ENCODE assay signal across 20 cellular contexts in genomic region chr4:105281016-105281415, GRCh38.
DNase-seq lines count a peak whose midpoint lies in the region; ATAC-seq and TF ChIP-seq lines count a peak whose summit lies in the region.
"Had no signal": no experiment of that assay in that cellular context is flagged by ENCODE, and none has a peak within 500 bp of the region (broad histone marks: within the 10 kb centered on the region; RNA-seq: fewer than 3 reads in every experiment).

No MANE protein-coding gene starts in this region.

- DNase-seq in AG04450 (ENCODE audit: low read depth, low spot score) (no peak), GM23248 (no peak), esophagus muscularis mucosa (ENCODE audit: extremely low spot score) (no peak), neuronal stem cell (ENCODE audit: low spot score) (no peak), mesendoderm (no peak), GM23338 (ENCODE audit: low spot score) (no peak)
- no peak for DNase-seq in stimulated activated naive B cell treated with anti-CD40 and anti-IgM and Interleukin-4, amounts not matched to agents 10 μg/mL and 1 μg/mL and 100 μg/mL, for 72 hours
- DNase-seq: activated T-cell treated with anti-CD3 and anti-CD28 coated beads, Interleukin-2, amount 50 U/mL, for 4 hours; adrenal gland; NCI-H1048; NK-92 treated with Interleukin-12 subunit alpha and Interleukin-12 subunit beta, amount 100 ng/mL, for 24 hours; stimulated activated CD8-positive, alpha-beta memory T cell treated with anti-CD3 and anti-CD28 coated beads, Interleukin-4, amount 100 ng/mL, for 48 hours had no signal

- no peaks in the 10 kb centered on the region for H3K27me3 Mint-ChIP-seq in GM23338 (ENCODE audit: insufficient read depth, low read depth, poor library complexity)
- H3K27me3 Mint-ChIP-seq in stimulated activated naive B cell treated with anti-CD40 and anti-IgM and Interleukin-4, amounts not matched to agents 10 μg/mL and 1 μg/mL and 100 μg/mL, for 72 hours, result no peaks in the 10 kb centered on the region
- H3K27me3 Mint-ChIP-seq: IgD-negative memory B cell had no signal

- H2BK5ac ChIP-seq in neuronal stem cell (ENCODE audit: low read length) (no peak overlapping the region), mesendoderm (ENCODE audit: low read length) (no peak overlapping the region)

- H4K5ac ChIP-seq in mesendoderm (ENCODE audit: low read length), result no peak overlapping the region

- H3K27ac ChIP-seq in AG04450 (ENCODE audit: low read depth, low read length), result peak overlapping the region; percentile 94
- H3K27ac ChIP-seq in GM23248, result peak overlapping the region; percentile 67
- peak overlapping the region in 3 of 4 donors; percentile 17 to 40 (median 20) for H3K27ac ChIP-seq in esophagus muscularis mucosa (replicated peaks in 1 of 4)
- H3K27ac ChIP-seq in neuronal stem cell (replicated peaks; ENCODE audit: low read length), result no peak overlapping the region
- H3K27ac ChIP-seq in mesendoderm (ENCODE audit: low read depth, low read length), result no peak overlapping the region
- no peak overlapping the region for H3K27ac ChIP-seq in GM23338 (ENCODE audit: low read depth)
- H3K27ac ChIP-seq: adrenal gland, C4-2B, hepatocyte, neural progenitor cell, right atrium auricular region, tibial nerve had no signal

- no peaks in the 10 kb centered on the region for H3K9me2 ChIP-seq in GM23248 (ENCODE audit: insufficient read depth)
- no peaks in the 10 kb centered on the region for H3K9me2 ChIP-seq in GM23338 (ENCODE audit: insufficient read depth)

- TF ChIP-seq CTCF in AG04450 (IDR thresholded peaks at IDR 0.05; ENCODE audit: low read depth, low read length) (no peak), esophagus muscularis mucosa (IDR thresholded peaks at IDR 0.05) (no peak), GM23338 (conservative IDR thresholded peaks at IDR 0.05; ENCODE audit: low read depth in 2 of 2) (no peak)

- peaks cover 2% of the 10 kb centered on the region; the same call in 2 of the 3 replicates for H3K4me1 Mint-ChIP-seq in GM23338
- H3K4me1 Mint-ChIP-seq in stimulated activated naive B cell treated with anti-CD40 and anti-IgM and Interleukin-4, amounts not matched to agents 10 μg/mL and 1 μg/mL and 100 μg/mL, for 72 hours, result peaks cover 3 to 6% of the 10 kb centered on the region in 2 donors
- H3K4me1 Mint-ChIP-seq: neural progenitor cell had no signal

- H3K36me3 Mint-ChIP-seq in GM23338 (ENCODE audit: low read depth), result no peaks in the 10 kb centered on the region
- H3K36me3 Mint-ChIP-seq in stimulated activated naive B cell treated with anti-CD40 and anti-IgM and Interleukin-4, amounts not matched to agents 10 μg/mL and 1 μg/mL and 100 μg/mL, for 72 hours, result peaks cover 10 to 11% of the 10 kb centered on the region in 2 donors

- no peak for TF ChIP-seq EP300 in esophagus muscularis mucosa (IDR thresholded peaks at IDR 0.05)

- H3K18ac ChIP-seq in neuronal stem cell (ENCODE audit: low read length), result peak overlapping the region; percentile 2
- no peak overlapping the region for H3K18ac ChIP-seq in mesendoderm (ENCODE audit: low read length)

- no peak overlapping the region for H2AFZ ChIP-seq in GM23248
- no peak overlapping the region for H2AFZ ChIP-seq in neuronal stem cell (ENCODE audit: low read length)
- no peak overlapping the region for H2AFZ ChIP-seq in GM23338
- H2AFZ ChIP-seq: hepatocyte, neural progenitor cell had no signal

- H3K9me3 Mint-ChIP-seq in GM23338, result no peaks in the 10 kb centered on the region
- H3K9me3 Mint-ChIP-seq in stimulated activated naive B cell treated with anti-CD40 and anti-IgM and Interleukin-4, amounts not matched to agents 10 μg/mL and 1 μg/mL and 100 μg/mL, for 72 hours, result peaks cover 0 to 2% of the 10 kb centered on the region in 2 donors
- H3K9me3 Mint-ChIP-seq: activated T-cell treated with anti-CD3 and anti-CD28 coated beads, Interleukin-2, amount 50 U/mL, for 4 hours; neural progenitor cell had no signal

- H3K4me3 Mint-ChIP-seq in GM23338, result no peak overlapping the region
- no peak overlapping the region for H3K4me3 Mint-ChIP-seq in stimulated activated naive B cell treated with anti-CD40 and anti-IgM and Interleukin-4, amounts not matched to agents 10 μg/mL and 1 μg/mL and 100 μg/mL, for 72 hours
- H3K4me3 Mint-ChIP-seq: activated T-cell treated with anti-CD3 and anti-CD28 coated beads, Interleukin-2, amount 50 U/mL, for 4 hours; IgD-negative memory B cell; neural progenitor cell had no signal

- H3K27ac Mint-ChIP-seq in GM23338, result no peak overlapping the region
- no peak overlapping the region for H3K27ac Mint-ChIP-seq in stimulated activated naive B cell treated with anti-CD40 and anti-IgM and Interleukin-4, amounts not matched to agents 10 μg/mL and 1 μg/mL and 100 μg/mL, for 72 hours
- H3K27ac Mint-ChIP-seq: neural progenitor cell had no signal

- no peaks in the 10 kb centered on the region for H3K27me3 ChIP-seq in AG04450 (ENCODE audit: control insufficient read depth, insufficient read depth, low read length)
- H3K27me3 ChIP-seq in GM23248 (replicated peaks; ENCODE audit: insufficient read depth), result no peaks in the 10 kb centered on the region
- no peaks in the 10 kb centered on the region for H3K27me3 ChIP-seq in esophagus muscularis mucosa
- no peaks in the 10 kb centered on the region for H3K27me3 ChIP-seq in neuronal stem cell (ENCODE audit: control insufficient read depth in 3 of 3, insufficient read depth in 3 of 3, low read depth in 1 of 3, low read length in 3 of 3)
- H3K27me3 ChIP-seq in mesendoderm (ENCODE audit: insufficient read depth, low read length, poor library complexity), result no peaks in the 10 kb centered on the region
- H3K27me3 ChIP-seq in GM23338 (ENCODE audit: insufficient read depth), result no peaks in the 10 kb centered on the region
- H3K27me3 ChIP-seq: adrenal gland, gastroesophageal sphincter, hepatocyte, neural progenitor cell, right atrium auricular region, tibial nerve had no signal

- H3K4me1 ChIP-seq in GM23248 (ENCODE audit: insufficient read depth), result peaks cover 18% of the 10 kb centered on the region
- H3K4me1 ChIP-seq in esophagus muscularis mucosa, result peaks cover 0 to 20% (median 13%) of the 10 kb centered on the region in 4 donors
- H3K4me1 ChIP-seq in neuronal stem cell (ENCODE audit: control insufficient read depth in 2 of 2, insufficient read depth in 1 of 2, low read depth in 1 of 2, low read length in 2 of 2), result no peaks in the 10 kb centered on the region
- no peaks in the 10 kb centered on the region for H3K4me1 ChIP-seq in mesendoderm (ENCODE audit: control insufficient read depth, low read depth, low read length)
- no peaks in the 10 kb centered on the region for H3K4me1 ChIP-seq in GM23338 (ENCODE audit: insufficient read depth)
- H3K4me1 ChIP-seq: adrenal gland, neural progenitor cell, right atrium auricular region, tibial nerve had no signal

- POLR2A ChIA-PET in AG04450 (lab: Yijun Ruan, JAX), result interaction anchor here (0.8 to 1.3 kb wide), 3 partner anchors 13 to 192 kb away, joined by 3 to 5 read pairs (median 4); no protein-coding TSS in a partner anchor

- H4K8ac ChIP-seq in neuronal stem cell (ENCODE audit: low read depth, low read length) (no peak overlapping the region), mesendoderm (ENCODE audit: low read depth, low read length) (no peak overlapping the region)

- no peaks in the 10 kb centered on the region for H3K36me3 ChIP-seq in GM23248 (ENCODE audit: low read depth)
- H3K36me3 ChIP-seq in esophagus muscularis mucosa, result peaks cover 2 to 7% (median 5%) of the 10 kb centered on the region in 4 donors
- H3K36me3 ChIP-seq in neuronal stem cell (replicated peaks in 1 of 2; ENCODE audit: control insufficient read depth in 2 of 2, insufficient read depth in 2 of 2, low read length in 2 of 2), result peaks cover 4 to 15% of the 10 kb centered on the region in 2 donors
- H3K36me3 ChIP-seq in mesendoderm (ENCODE audit: control insufficient read depth, insufficient read depth, low read length), result no peaks in the 10 kb centered on the region
- H3K36me3 ChIP-seq in GM23338 (ENCODE audit: insufficient read depth), result no peaks in the 10 kb centered on the region

- CTCF ChIA-PET in AG04450 (lab: Charles Lee), result interaction anchor here (1.1 to 1.4 kb wide), 3 partner anchors 33 to 193 kb away, joined by 4 to 6 read pairs (median 4); partner anchors contain the start of gene PPA2

- H3K79me2 ChIP-seq in GM23248 (ENCODE audit: insufficient read depth) (no peaks in the 10 kb centered on the region), mesendoderm (ENCODE audit: control insufficient read depth, insufficient read depth, low read length) (no peaks in the 10 kb centered on the region), GM23338 (replicated peaks; ENCODE audit: insufficient read depth) (no peaks in the 10 kb centered on the region)
- H3K79me2 ChIP-seq: hepatocyte had no signal

- no peak overlapping the region for H3K23ac ChIP-seq in neuronal stem cell (ENCODE audit: low read depth, low read length, poor library complexity)
- no peak overlapping the region for H3K23ac ChIP-seq in mesendoderm (ENCODE audit: low read length)

- in situ Hi-C loops in GM23248 (cut with MboI), result no loop called here

- no peak overlapping the region for H2BK120ac ChIP-seq in neuronal stem cell (ENCODE audit: low read depth, low read length)
- H2BK120ac ChIP-seq in mesendoderm (ENCODE audit: low read depth, low read length), result no peak overlapping the region

- no peak overlapping the region for H3K14ac ChIP-seq in neuronal stem cell (ENCODE audit: low read length)

- H3K79me1 ChIP-seq in neuronal stem cell (ENCODE audit: low read depth, low read length) (no peaks in the 10 kb centered on the region), mesendoderm (ENCODE audit: low read length) (no peaks in the 10 kb centered on the region)

- peak overlapping the region; percentile 38 for H3K4me2 ChIP-seq in GM23248 (ENCODE audit: unreplicated experiment)
- H3K4me2 ChIP-seq in neuronal stem cell (ENCODE audit: insufficient read depth, low read length, poor library complexity, severe bottlenecking), result no peak overlapping the region
- H3K4me2 ChIP-seq in mesendoderm (ENCODE audit: low read length), result no peak overlapping the region
- no peak overlapping the region for H3K4me2 ChIP-seq in GM23338
- H3K4me2 ChIP-seq: hepatocyte, neural progenitor cell had no signal

- intact Hi-C loops in esophagus muscularis mucosa (cut with DNase I), result no loop called here

- H4K91ac ChIP-seq in neuronal stem cell (ENCODE audit: low read depth, low read length, poor library complexity), result no peak overlapping the region

- no peak for ATAC-seq in GM23338
- ATAC-seq in stimulated activated naive B cell treated with anti-CD40 and anti-IgM and Interleukin-4, amounts not matched to agents 10 μg/mL and 1 μg/mL and 100 μg/mL, for 72 hours (replicated peaks), result no peak
- ATAC-seq: activated T-cell treated with anti-CD3 and anti-CD28 coated beads, Interleukin-2, amount 50 U/mL, for 4 hours had no signal

- H3K4ac ChIP-seq in neuronal stem cell (ENCODE audit: low read length), result no peak overlapping the region
- H3K4ac ChIP-seq in mesendoderm (ENCODE audit: low read depth, low read length), result no peak overlapping the region

- H3K56ac ChIP-seq in mesendoderm (ENCODE audit: low read length), result no peak overlapping the region

- TF ChIP-seq POLR2A in esophagus muscularis mucosa (IDR thresholded peaks at IDR 0.05; ENCODE audit: low read depth), result no peak

- H2BK12ac ChIP-seq in neuronal stem cell (ENCODE audit: low read length), result no peak overlapping the region

- WGBS in GM23248 (ENCODE audit: low coverage in 1 of 2, low lambda C conversion rate in 2 of 2, missing lambda C conversion rate in 2 of 2), 2 experiments, result 70 to 73% methylated on average over 5 of the region's 5 CpGs
- 70% methylated on average over 5 of the region's 5 CpGs for WGBS in esophagus muscularis mucosa
- WGBS in neuronal stem cell (ENCODE audit: extremely low coverage in 2 of 2, insufficient read length in 2 of 2, insufficient replicate concordance in 1 of 2), 2 donors, result no CpG with 5 or more reads among the region's 5 CpGs
- no CpG with 5 or more reads among the region's 5 CpGs for WGBS in mesendoderm (ENCODE audit: extremely low coverage, insufficient coverage, low lambda C conversion rate)

- H3F3A ChIP-seq in GM23248 (ENCODE audit: insufficient read depth) (peaks cover 27% of the 10 kb centered on the region), GM23338 (replicated peaks; ENCODE audit: low read depth) (no peaks in the 10 kb centered on the region)

- H4K20me1 ChIP-seq in GM23248 (ENCODE audit: insufficient read depth), result no peaks in the 10 kb centered on the region
- no peaks in the 10 kb centered on the region for H4K20me1 ChIP-seq in GM23338 (replicated peaks; ENCODE audit: insufficient read depth)

- no peak overlapping the region for H3K9ac ChIP-seq in GM23248
- no peak overlapping the region for H3K9ac ChIP-seq in neuronal stem cell (ENCODE audit: low read depth, low read length, poor library complexity)
- H3K9ac ChIP-seq in mesendoderm (ENCODE audit: low read length), result no peak overlapping the region
- H3K9ac ChIP-seq: neural progenitor cell had no signal

- H2BK15ac ChIP-seq in neuronal stem cell (ENCODE audit: low read length) (no peak overlapping the region), mesendoderm (replicated peaks; ENCODE audit: low read depth) (no peak overlapping the region)

- no peak overlapping the region for H2AK5ac ChIP-seq in neuronal stem cell (ENCODE audit: low read depth, low read length)
- no peak overlapping the region for H2AK5ac ChIP-seq in mesendoderm (ENCODE audit: low read length)

- H3K9me3 ChIP-seq in AG04450 (ENCODE audit: control insufficient read depth, insufficient read depth, low read length), result no peaks in the 10 kb centered on the region
- H3K9me3 ChIP-seq in GM23248 (ENCODE audit: low read depth), result no peaks in the 10 kb centered on the region
- no peaks in the 10 kb centered on the region for H3K9me3 ChIP-seq in esophagus muscularis mucosa
- H3K9me3 ChIP-seq in neuronal stem cell (replicated peaks in 1 of 2; ENCODE audit: control insufficient read depth in 2 of 2, insufficient read depth in 1 of 2, low read depth in 1 of 2, low read length in 2 of 2), result no peaks in the 10 kb centered on the region
- H3K9me3 ChIP-seq: adrenal gland, gastroesophageal sphincter, right atrium auricular region, tibial nerve had no signal

- H3K4me3 ChIP-seq in AG04450 (ENCODE audit: low read depth, low read length) (no peak overlapping the region), GM23248 (no peak overlapping the region), esophagus muscularis mucosa (no peak overlapping the region), neuronal stem cell (ENCODE audit: low read length in 2 of 2) (no peak overlapping the region), mesendoderm (ENCODE audit: low read length) (no peak overlapping the region), GM23338 (no peak overlapping the region)
- H3K4me3 ChIP-seq: adrenal gland, gastroesophageal sphincter, hepatocyte, lung, neural progenitor cell, right atrium auricular region, tibial nerve had no signal

Comparison
In these comparisons a context has a peak if more than half of its experiments do, and no peak if none do; other contexts are left out.
1. H3K27ac ChIP-seq: peak in AG04450 (single experiment), GM23248 (single experiment) and esophagus muscularis mucosa (3 of 4); none in neuronal stem cell (single experiment), mesendoderm (single experiment) and GM23338 (single experiment).